17 cellular contexts compared by ENCODE assay signal in the genomic region with DNA sequence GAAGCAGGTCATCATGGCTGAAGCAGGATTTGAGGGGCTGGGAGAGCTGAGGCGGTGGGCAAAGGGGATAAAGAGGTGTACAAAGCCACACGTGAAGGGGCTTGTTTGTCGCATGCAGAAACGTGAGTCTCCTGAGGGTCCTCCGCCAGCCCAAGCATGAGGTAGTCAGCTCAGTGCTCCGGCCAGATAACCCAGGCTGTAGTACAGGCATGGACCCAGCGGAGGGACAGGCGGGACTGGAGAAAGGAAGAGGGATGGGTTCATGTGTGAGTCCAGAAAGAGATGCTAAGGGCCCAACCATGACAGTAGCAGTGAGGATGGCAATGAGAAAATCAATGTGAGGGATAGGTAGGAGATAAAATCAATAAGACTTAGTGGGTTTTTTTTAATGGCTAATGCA. TPM values are rescaled to one million over a fixed set of nuclear protein-coding genes. Genes with fewer than 3 reads are reported as not detected.
DNase-seq lines count a peak whose midpoint lies in the region; ATAC-seq, FAIRE-seq and TF ChIP-seq lines count a peak whose summit lies in the region.
"Had no signal": no experiment of that assay in that cellular context is flagged by ENCODE, and none has a peak within 500 bp of the region (broad histone marks: within the 10 kb centered on the region; RNA-seq: fewer than 3 reads in every experiment).

No MANE protein-coding gene starts in this region.

- H3K27me3 Mint-ChIP-seq in H9 (ENCODE audit: low read depth), result no peaks in the 10 kb centered on the region
- H3K27me3 Mint-ChIP-seq in endodermal cell (ENCODE audit: insufficient read depth), result no peaks in the 10 kb centered on the region
- H3K27me3 Mint-ChIP-seq in neural crest cell (ENCODE audit: low read depth), result no peaks in the 10 kb centered on the region
- H3K27me3 Mint-ChIP-seq: B cell had no signal

- no peak overlapping the region for H2BK120ac ChIP-seq in H9 (ENCODE audit: low read depth, low read length, poor library complexity, severe bottlenecking)

- H3K27ac Mint-ChIP-seq in H9 (peak overlapping the region in 1 of 3 experiments; percentile 25; a peak in 1 of 7 replicates), endodermal cell (no peak overlapping the region), neural crest cell (ENCODE audit: unreplicated experiment) (peak overlapping the region; percentile 44)
- H3K27ac Mint-ChIP-seq: B cell; CD8-positive, alpha-beta T cell had no signal

- TF ChIP-seq RAD21 in A549 (conservative IDR thresholded peaks at IDR 0.05 in 1 of 2, IDR thresholded peaks at IDR 0.05 in 1 of 2), result no peak

- H3K4ac ChIP-seq in H9 (ENCODE audit: low read depth, low read length), result no peak overlapping the region

- TF ChIP-seq CTCF in A549 (IDR thresholded peaks at IDR 0.05) (no peak), H9 (conservative IDR thresholded peaks at IDR 0.05) (0 out of 3 replicates have a peak, but pooled peaks have one; percentile 13), endodermal cell (conservative IDR thresholded peaks at IDR 0.05) (peak; percentile 35), neural crest cell (conservative IDR thresholded peaks at IDR 0.05) (no peak), foreskin keratinocyte (conservative IDR thresholded peaks at IDR 0.05) (no peak), adrenal gland (IDR thresholded peaks at IDR 0.05) (no peak)

- no peak overlapping the region for H2BK15ac ChIP-seq in H9 (ENCODE audit: low read depth, low read length)

- H4K8ac ChIP-seq in H9 (replicated peaks; ENCODE audit: insufficient read length, low read depth, low read length), result no peak overlapping the region

- DNase-seq in A549 (ENCODE audit: low read depth in 1 of 2, low spot score in 1 of 2), result no peak
- DNase-seq in H9, result no peak
- DNase-seq in endodermal cell, result peak; percentile 66
- no peak for DNase-seq in neural crest cell (ENCODE audit: low read depth, low spot score)
- DNase-seq in DMS153 (lab: John Stamatoyannopoulos, UW), result no peak
- no peak for DNase-seq in NCI-H526 treated with DMSO at 0.1 percent for 48 hours (lab: John Stamatoyannopoulos, UW)
- DNase-seq in foreskin keratinocyte, result no peak
- no peak for DNase-seq in adrenal gland
- DNase-seq: 8988T; Calu3; CD8-positive, alpha-beta T cell; DMS53; DND-41; EL had no signal

- no peak for FAIRE-seq in A549 (lab: Jason Lieb, UNC)
- FAIRE-seq: GM12878 had no signal

- TF ChIP-seq EP300 in A549 (IDR thresholded peaks at IDR 0.05), result no peak

- H3K23ac ChIP-seq in H9 (ENCODE audit: insufficient read length, low read depth, low read length), result no peak overlapping the region

- H3K4me1 ChIP-seq in A549 (no peaks in the 10 kb centered on the region), H9 (ENCODE audit: insufficient read depth, low read length) (peaks cover 4% of the 10 kb centered on the region; the same call in 1 of the 2 replicates), endodermal cell (ENCODE audit: control insufficient read depth, insufficient read depth, low read length) (no peaks in the 10 kb centered on the region), foreskin keratinocyte (no peaks in the 10 kb centered on the region), adrenal gland (replicated peaks in 1 of 2) (no peaks in the 10 kb centered on the region)

- intact Hi-C loops in adrenal gland (cut with DNase I), result no loop called here

- WGBS in A549 (ENCODE audit: missing lambda C conversion rate), result 91% methylated on average over 8 of the region's 8 CpGs
- WGBS in H9 (ENCODE audit: extremely low coverage, insufficient read length, low lambda C conversion rate), result no CpG with 5 or more reads among the region's 8 CpGs
- WGBS in endodermal cell (ENCODE audit: insufficient coverage in 1 of 2, insufficient read length in 1 of 2), 2 experiments, result 91 to 95% methylated on average over 8 of the region's 8 CpGs
- WGBS in adrenal gland, 4 donors, result 82 to 94% (median 88%) methylated on average over 8 of the region's 8 CpGs

- H2BK20ac ChIP-seq in H9 (ENCODE audit: low read depth, low read length, poor library complexity, severe bottlenecking), result no peak overlapping the region

- no peak overlapping the region for H2BK12ac ChIP-seq in H9 (ENCODE audit: insufficient read length, low read depth, low read length)

- H3K4me3 Mint-ChIP-seq in H9 (no peak overlapping the region), endodermal cell (no peak overlapping the region), neural crest cell (no peak overlapping the region)
- H3K4me3 Mint-ChIP-seq: B cell; CD8-positive, alpha-beta T cell had no signal

- H3T11ph ChIP-seq in H9 (ENCODE audit: low read length), result no peak overlapping the region

- no peak overlapping the region for H4K91ac ChIP-seq in H9 (ENCODE audit: insufficient read length, low read depth, low read length)

- H4K20me1 ChIP-seq in H9 (ENCODE audit: control insufficient read depth, insufficient read depth, insufficient read length), result no peaks in the 10 kb centered on the region
- H4K20me1 ChIP-seq: BLaER1 treated with 17β-estradiol and CSF1 and Interleukin-3, amounts not matched to agents 10 nM and 100 nM had no signal

- H3K79me2 ChIP-seq in H9 (ENCODE audit: insufficient read depth, low read length), result no peaks in the 10 kb centered on the region

- no peaks in the 10 kb centered on the region for H3K36me3 ChIP-seq in endodermal cell (ENCODE audit: control insufficient read depth, insufficient read depth, low read length)
- no peaks in the 10 kb centered on the region for H3K36me3 ChIP-seq in adrenal gland (replicated peaks in 1 of 2)
- H3K36me3 ChIP-seq: BLaER1 treated with 17β-estradiol and CSF1 and Interleukin-3, amounts not matched to agents 10 nM and 100 nM had no signal

- no peaks in the 10 kb centered on the region for H3K23me2 ChIP-seq in H9 (ENCODE audit: insufficient read length, low read depth, low read length, poor library complexity, severe bottlenecking)

- no peak overlapping the region for H2BK5ac ChIP-seq in H9 (ENCODE audit: insufficient read length, low read length)

- CTCF ChIA-PET in A549 (lab: Yijun Ruan, JAX), result interaction anchor here (0.8 to 20.8 kb wide), 7 partner anchors 12 to 121 kb away, joined by 3 to 227 read pairs (median 7); a partner anchor contains a TSS

- H2AK5ac ChIP-seq in H9 (ENCODE audit: insufficient read length, low read length), result no peak overlapping the region

- no peak overlapping the region for H3K14ac ChIP-seq in H9 (ENCODE audit: insufficient read depth, low read length)

- TF ChIP-seq POLR2A in A549 (IDR thresholded peaks at IDR 0.05; ENCODE audit: low read length) (no peak), adrenal gland (IDR thresholded peaks at IDR 0.05) (no peak)

- no peak overlapping the region for H3K9ac ChIP-seq in H9 (ENCODE audit: extremely low read depth, insufficient read length, low read length)
- no peak overlapping the region for H3K9ac ChIP-seq in endodermal cell (ENCODE audit: extremely low read depth, low read length, poor library complexity, severe bottlenecking)
- H3K9ac ChIP-seq: BLaER1 treated with 17β-estradiol and CSF1 and Interleukin-3, amounts not matched to agents 10 nM and 100 nM had no signal

- H3K4me3 ChIP-seq in A549 (no peak overlapping the region), endodermal cell (ENCODE audit: low read length) (no peak overlapping the region), adrenal gland (no peak overlapping the region)
- H3K4me3 ChIP-seq: BLaER1 treated with 17β-estradiol and CSF1 and Interleukin-3, amounts not matched to agents 10 nM and 100 nM; GM12878 had no signal

- no peaks in the 10 kb centered on the region for H3K79me1 ChIP-seq in H9 (ENCODE audit: insufficient read depth, low read depth, low read length, poor library complexity, severe bottlenecking)

- H3K9me3 ChIP-seq in A549, result no peaks in the 10 kb centered on the region
- no peaks in the 10 kb centered on the region for H3K9me3 ChIP-seq in H9 (ENCODE audit: control insufficient read depth, low read depth, low read length)
- H3K9me3 ChIP-seq in endodermal cell (ENCODE audit: control insufficient read depth, low read length), result no peaks in the 10 kb centered on the region
- no peaks in the 10 kb centered on the region for H3K9me3 ChIP-seq in adrenal gland (replicated peaks in 1 of 3)
- H3K9me3 ChIP-seq: BLaER1 treated with 17β-estradiol and CSF1 and Interleukin-3, amounts not matched to agents 10 nM and 100 nM had no signal

- H3K18ac ChIP-seq in H9 (ENCODE audit: insufficient read length, low read depth, low read length), result no peak overlapping the region

- H3K4me1 Mint-ChIP-seq in H9, result peaks cover 18 to 25% of the 10 kb centered on the region in 2 experiments
- H3K4me1 Mint-ChIP-seq in endodermal cell, result peaks cover 6% of the 10 kb centered on the region
- H3K4me1 Mint-ChIP-seq in neural crest cell, result peaks cover 33% of the 10 kb centered on the region
- H3K4me1 Mint-ChIP-seq: B cell had no signal

- H4K5ac ChIP-seq in H9 (ENCODE audit: insufficient read length, low read depth, low read length), result no peak overlapping the region

- ATAC-seq in A549, result peak; percentile 44 to 47; a peak in 1 of 6 replicates
- ATAC-seq in foreskin keratinocyte, result no peak
- ATAC-seq: CD8-positive, alpha-beta T cell; GM12878 had no signal

- H3K36me3 Mint-ChIP-seq in H9 (ENCODE audit: insufficient read depth in 1 of 3, low read depth in 3 of 3), result peaks cover 0 to 8% (median 6%) of the 10 kb centered on the region in 3 experiments; a peak in 4 of 7 replicates
- H3K36me3 Mint-ChIP-seq in endodermal cell (ENCODE audit: low read depth), result no peaks in the 10 kb centered on the region
- peaks cover 9% of the 10 kb centered on the region for H3K36me3 Mint-ChIP-seq in neural crest cell (ENCODE audit: low read depth)
- H3K36me3 Mint-ChIP-seq: CD8-positive, alpha-beta T cell had no signal

- H2AFZ ChIP-seq in H9 (ENCODE audit: low read length), result no peak overlapping the region

- H3K27me3 ChIP-seq in H9 (ENCODE audit: insufficient read depth, low read length) (no peaks in the 10 kb centered on the region), endodermal cell (ENCODE audit: control insufficient read depth, insufficient read depth, low read length, poor library complexity, severe bottlenecking) (no peaks in the 10 kb centered on the region), foreskin keratinocyte (no peaks in the 10 kb centered on the region), adrenal gland (no peaks in the 10 kb centered on the region)
- H3K27me3 ChIP-seq: BLaER1 treated with 17β-estradiol and CSF1 and Interleukin-3, amounts not matched to agents 10 nM and 100 nM had no signal

- no peak overlapping the region for H3K27ac ChIP-seq in A549
- no peak overlapping the region for H3K27ac ChIP-seq in H9 (ENCODE audit: insufficient read length, low read depth, low read length)
- H3K27ac ChIP-seq in endodermal cell (ENCODE audit: low read depth, low read length), result no peak overlapping the region
- H3K27ac ChIP-seq in foreskin keratinocyte, result no peak overlapping the region
- H3K27ac ChIP-seq in adrenal gland, result no peak overlapping the region
- H3K27ac ChIP-seq: BLaER1 treated with 17β-estradiol and CSF1 and Interleukin-3, amounts not matched to agents 10 nM and 100 nM had no signal

- no peak overlapping the region for H3K4me2 ChIP-seq in A549
- no peak overlapping the region for H3K4me2 ChIP-seq in H9 (ENCODE audit: insufficient read depth, insufficient read length, low read length)
- H3K4me2 ChIP-seq: BLaER1 treated with 17β-estradiol and CSF1 and Interleukin-3, amounts not matched to agents 10 nM and 100 nM had no signal

- POLR2A ChIA-PET in A549 (lab: Yijun Ruan, JAX), result interaction anchor here (1.3 kb wide), 1 partner anchor 14 kb away, joined by 3 read pairs; a partner anchor contains a TSS

- H3K9me3 Mint-ChIP-seq in H9 (no peaks in the 10 kb centered on the region), endodermal cell (peaks cover 2% of the 10 kb centered on the region), neural crest cell (no peaks in the 10 kb centered on the region)
- H3K9me3 Mint-ChIP-seq: CD8-positive, alpha-beta T cell had no signal

- H3K56ac ChIP-seq in H9 (ENCODE audit: insufficient read length, low read depth, low read length), result no peak overlapping the region

RNA-seq across cellular contexts. Expression of a gene that starts 13.7 kb away (rescaled TPM):
- polyA plus RNA-seq in A549 (2011; rRNA removed) (11.9 and 12.7 TPM in 2 replicates), A549 (2017; fragmentation: RNase III; extraction: RNeasy Plus Mini Kit Qiagen cat#74134 plus additional on column Dnase treatment) (5.8 to 6.4 TPM (median 5.9 TPM) in 3 replicates), foreskin keratinocyte (3.4 and 4.6 TPM in 2 replicates), adrenal gland (1 to 10 TPM; 3.6 to 9.9 (median 4.5) TPM)
- polyA plus RNA-seq in A549 (2012; cell fraction: cytosol; rRNA removed), result 1.8 and 2.4 TPM in 2 replicates
- polyA plus RNA-seq in A549 (2012; cell fraction: nucleus; rRNA removed), result 1.3 and 2.5 TPM in 2 replicates
- polyA minus RNA-seq in A549 (2011; rRNA and poly(A)+ RNA removed), result 15.0 and 18.5 TPM in 2 replicates
- total RNA-seq in H9 (2021) (28.7 and 31.2 TPM in 2 replicates), endodermal cell (10 to 100 TPM; 29.6 to 41.6 TPM), neural crest cell (30.1 and 33.1 TPM in 2 replicates), foreskin keratinocyte (23.6 and 23.8 TPM in 2 replicates), adrenal gland (10 to 100 TPM; 12.2 to 40.2 (median 25.5) TPM)
- polyA plus RNA-seq in endodermal cell (2013, experiment 1 of 2), result 10.4 TPM
- polyA plus RNA-seq in endodermal cell (2013, experiment 2 of 2), result 12.1 TPM

RNA-seq across cellular contexts. Expression of a gene that starts 34.8 kb away (rescaled TPM):
- 2.8 and 3.0 TPM in 2 replicates for polyA plus RNA-seq in A549 (2011; rRNA removed)
- polyA plus RNA-seq in A549 (2012; cell fraction: cytosol; rRNA removed), result 3.4 and 5.3 TPM in 2 replicates
- 7.2 and 8.8 TPM in 2 replicates for polyA plus RNA-seq in A549 (2012; cell fraction: nucleus; rRNA removed)
- polyA plus RNA-seq in A549 (2017; fragmentation: RNase III; extraction: RNeasy Plus Mini Kit Qiagen cat#74134 plus additional on column Dnase treatment), result 2.5 to 3.4 TPM (median 3.3 TPM) in 3 replicates
- 2.0 and 2.5 TPM in 2 replicates for polyA minus RNA-seq in A549 (2011; rRNA and poly(A)+ RNA removed)
- 16.7 TPM in 2 replicates for total RNA-seq in H9 (2021)
- 10 to 100 TPM in 1 of 2 donors, 1 to 10 TPM in 1; 7.9 to 10.2 TPM for total RNA-seq in endodermal cell
- polyA plus RNA-seq in endodermal cell (2013, experiment 1 of 2), result 22.4 TPM
- 17.5 TPM for polyA plus RNA-seq in endodermal cell (2013, experiment 2 of 2)
- total RNA-seq in neural crest cell, result 13.1 and 14.0 TPM in 2 replicates
- total RNA-seq in foreskin keratinocyte, result 5.1 TPM in 2 replicates
- polyA plus RNA-seq in foreskin keratinocyte, result 3.9 and 4.4 TPM in 2 replicates
- 10 to 100 TPM in 4 of 8 donors, 1 to 10 TPM in 4; 5.9 to 27.9 (median 10.1) TPM for total RNA-seq in adrenal gland
- 1 to 10 TPM; 4.7 to 9.7 (median 8.4) TPM for polyA plus RNA-seq in adrenal gland

Comparison
In these comparisons a context has a peak if more than half of its experiments do, and no peak if none do; other contexts are left out.
1. CTCF ChIP-seq: peak in H9 (single experiment) and endodermal cell (single experiment); none in A549 (single experiment), neural crest cell (single experiment), foreskin keratinocyte (single experiment) and adrenal gland (0 of 6).